Comparison of ENCODE assay signal across 17 cellular contexts in the genomic region with DNA sequence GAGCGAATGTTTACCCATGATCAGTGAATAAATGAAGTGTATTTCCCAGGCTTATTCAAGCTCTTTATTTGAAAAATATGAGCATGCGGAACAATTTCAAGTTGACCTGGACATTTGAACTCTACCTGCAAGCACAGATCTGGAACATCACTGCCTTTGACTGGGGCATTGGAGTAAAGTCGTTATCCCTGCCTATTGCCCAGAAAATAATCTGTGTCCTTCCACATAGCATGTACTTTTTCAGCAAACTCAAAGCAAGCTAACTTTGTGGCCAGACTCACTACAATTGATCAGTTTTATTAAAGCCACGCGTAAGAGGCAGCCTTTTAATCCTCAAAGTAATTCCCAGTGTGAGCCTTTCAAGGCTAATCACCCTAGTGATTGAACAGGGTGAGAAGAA.
"Had no signal": no experiment of that assay in that cellular context is flagged by ENCODE, and none has a peak within 500 bp of the region (broad histone marks: within the 10 kb centered on the region; RNA-seq: fewer than 3 reads in every experiment).

No MANE protein-coding gene starts in this region.

- H3K27me3 ChIP-seq: colonic mucosa had no signal

- H3K4me1 Mint-ChIP-seq: endodermal cell had no signal

- H3K36me3 ChIP-seq: colonic mucosa, esophagus muscularis mucosa, esophagus squamous epithelium, gastrocnemius medialis, gastroesophageal sphincter, heart left ventricle, heart right ventricle had no signal

- H3K9me3 Mint-ChIP-seq: effector memory CD8-positive, alpha-beta T cell; endodermal cell had no signal

- ATAC-seq: effector memory CD8-positive, alpha-beta T cell; gastrocnemius medialis; gastroesophageal sphincter; heart left ventricle; heart right ventricle had no signal

- H3K27ac ChIP-seq: colonic mucosa, coronary artery, dorsolateral prefrontal cortex, epithelial cell of prostate, esophagus muscularis mucosa, esophagus squamous epithelium, foreskin keratinocyte, gastrocnemius medialis, gastroesophageal sphincter, heart left ventricle, heart right ventricle had no signal

- H3K9me3 ChIP-seq: colonic mucosa, esophagus muscularis mucosa, esophagus squamous epithelium, gastrocnemius medialis, gastroesophageal sphincter, heart left ventricle, heart right ventricle had no signal

- DNase-seq: cortex of kidney; effector CD8-positive, alpha-beta T cell; esophagus squamous epithelium; gastrocnemius medialis had no signal

- H3K4me3 ChIP-seq: colonic mucosa, coronary artery, dorsolateral prefrontal cortex, esophagus muscularis mucosa, esophagus squamous epithelium, gastrocnemius medialis, gastroesophageal sphincter, heart left ventricle, heart right ventricle had no signal

- FAIRE-seq: colon had no signal

- H3K27ac Mint-ChIP-seq: dendritic cell treated with granulocyte-macrophage colony-stimulating factor and Interleukin-4, amounts not matched to agents 40 ng/mL and 50 ng/mL, for 4 days; effector memory CD8-positive, alpha-beta T cell; endodermal cell had no signal

- H3K4me3 Mint-ChIP-seq: dendritic cell treated with granulocyte-macrophage colony-stimulating factor and Interleukin-4, amounts not matched to agents 40 ng/mL and 50 ng/mL, for 4 days; effector memory CD8-positive, alpha-beta T cell; endodermal cell had no signal

- H3K4me1 ChIP-seq: colonic mucosa, esophagus squamous epithelium, foreskin keratinocyte, gastrocnemius medialis, gastroesophageal sphincter, heart left ventricle, heart right ventricle had no signal
